Comparison of ENCODE assay signal across 27 cellular contexts in genomic region chr1:43488165-43488564, GRCh38.
"Had no signal": no experiment of that assay in that cellular context is flagged by ENCODE, and none has a peak within 500 bp of the region (broad histone marks: within the 10 kb centered on the region; RNA-seq: fewer than 3 reads in every experiment).

No MANE protein-coding gene starts in this region.

- ATAC-seq: stimulated activated effector memory CD8-positive, alpha-beta T cell treated with anti-CD3 and anti-CD28 coated beads, Interleukin-12 subunit alpha, Interleukin-12 subunit beta, amount 100 ng/mL, for 72 hours; stimulated activated memory B cell treated with anti-CD40 and anti-IgM and Interleukin-4, amounts not matched to agents 10 μg/mL and 1 μg/mL and 100 μg/mL, for 72 hours; stimulated activated naive B cell treated with anti-CD40 and anti-IgM and Interleukin-4, amounts not matched to agents 10 μg/mL and 1 μg/mL and 100 μg/mL, for 72 hours; stimulated activated naive CD8-positive, alpha-beta T cell treated with anti-CD3 and anti-CD28 coated beads, Interleukin-15, amount 100 ng/mL, for 72 hours; stimulated activated naive CD8-positive, alpha-beta T cell treated with anti-CD3 and anti-CD28 coated beads, Interleukin-15, Interleukin-2, amounts not matched to agents 100 U/mL and 50 U/mL, for 24 hours; upper lobe of right lung had no signal

- H3K27me3 ChIP-seq: stomach, suprapubic skin, testis, thyroid gland, tibial artery, tibial nerve, transverse colon, upper lobe of left lung, upper lobe of right lung, uterus, vagina had no signal

- H3K27ac ChIP-seq: stomach, suprapubic skin, testis, thoracic aorta, thyroid gland, tibial artery, tibial nerve, transverse colon, upper lobe of left lung, upper lobe of right lung, uterus, vagina had no signal

- H3K36me3 ChIP-seq: stomach, suprapubic skin, thoracic aorta, thyroid gland, tibial nerve, transverse colon, upper lobe of left lung, upper lobe of right lung, uterus, vagina had no signal

- H3K4me3 ChIP-seq: stomach, suprapubic skin, testis, thoracic aorta, thyroid gland, tibial artery, tibial nerve, transverse colon, upper lobe of left lung, upper lobe of right lung, uterus, vagina had no signal

- H3K4me1 ChIP-seq: stomach, testis, thyroid gland, tibial artery, tibial nerve, transverse colon, uterus, vagina had no signal

- DNase-seq: stimulated activated CD4-positive, alpha-beta T cell treated with anti-CD3 and anti-CD28 coated beads, Interleukin-2, amount 100 ng/mL, for 48 hours; stimulated activated CD4-positive, alpha-beta T cell treated with anti-CD3 and anti-CD28 coated beads, Interleukin-4, amount 100 ng/mL, for 1 hour; stimulated activated CD4-positive, alpha-beta T cell treated with anti-CD3 and anti-CD28 coated beads, Interleukin-4, amount 100 ng/mL, for 24 hours; stimulated activated CD4-positive, alpha-beta T cell treated with anti-CD3 and anti-CD28 coated beads, Interleukin-4, amount 100 ng/mL, for 4 hours; stimulated activated CD8-positive, alpha-beta memory T cell treated with anti-CD3 and anti-CD28 coated beads, Interleukin-4, amount 100 ng/mL, for 48 hours; stimulated activated naive B cell treated with anti-CD40 and anti-IgM and Interleukin-4, amounts not matched to agents 10 μg/mL and 1 μg/mL and 100 μg/mL, for 72 hours; stimulated activated naive CD4-positive, alpha-beta T cell; stimulated activated naive CD4-positive, alpha-beta T cell treated with Interleukin-2 at 50 U/mL for 16 hours; stimulated activated naive CD8-positive, alpha-beta T cell treated with anti-CD3 and anti-CD28 coated beads, Interleukin-15, amount 100 ng/mL, for 72 hours; stimulated activated naive CD8-positive, alpha-beta T cell treated with anti-CD3 and anti-CD28 coated beads, Interleukin-15, Interleukin-2, amounts not matched to agents 100 U/mL and 50 U/mL, for 24 hours; stomach; substantia nigra; testis; thyroid gland; tibial artery; transverse colon; trophoblast cell; upper lobe of left lung; upper lobe of right lung; uterus had no signal

- H3K9me3 ChIP-seq: testis, thyroid gland, vagina had no signal

- FAIRE-seq: urothelium cell line had no signal
